ENCODE assay signal across 11 cellular contexts in the genomic region with DNA sequence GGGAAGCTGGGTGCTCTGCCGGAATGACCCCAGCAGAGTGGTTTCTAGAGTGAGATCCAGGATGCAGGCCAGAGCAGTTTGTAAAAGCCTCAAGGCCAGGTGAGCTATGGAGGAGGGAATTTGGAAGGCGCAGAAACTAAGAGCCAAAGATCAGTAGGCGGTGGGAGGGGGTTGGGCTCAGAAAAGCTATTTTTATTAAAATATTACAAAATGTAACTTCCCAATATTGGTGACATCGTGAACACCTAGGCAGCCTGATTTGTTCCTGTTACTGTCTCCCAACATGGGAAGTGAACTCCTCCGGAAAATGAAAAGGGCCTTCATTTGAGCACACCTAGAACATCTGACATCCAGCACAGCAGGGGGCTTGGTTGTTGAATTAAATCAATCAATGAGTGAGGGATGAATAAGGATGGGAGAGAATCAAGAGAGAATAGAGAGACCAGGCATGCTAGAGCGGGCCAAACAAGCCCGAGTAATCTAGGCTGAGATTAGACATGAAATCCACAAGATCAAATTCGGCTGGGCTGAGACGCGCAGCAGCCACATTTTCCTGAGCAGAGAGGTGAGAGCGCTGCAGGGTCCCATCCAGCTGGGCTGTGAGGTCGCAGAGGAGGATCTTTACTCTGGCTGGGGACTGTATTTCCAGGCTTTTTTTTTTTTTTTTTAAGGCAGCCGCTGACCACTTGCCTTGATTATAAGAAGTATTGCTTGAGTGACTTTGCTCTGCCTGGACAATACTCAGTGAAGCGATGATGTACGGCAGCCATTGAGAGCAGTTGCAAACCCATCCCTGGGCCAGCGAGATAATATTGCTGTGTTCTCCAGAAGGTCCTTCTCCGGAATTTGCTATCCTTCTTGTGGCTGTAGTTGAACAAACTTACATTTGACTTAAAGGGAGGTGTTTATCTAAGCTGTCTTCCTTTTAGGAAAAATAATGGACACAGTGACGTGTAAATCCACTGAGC.
DNase-seq lines count a peak whose midpoint lies in the region; ATAC-seq and TF ChIP-seq lines count a peak whose summit lies in the region.
"Had no signal": no experiment of that assay in that cellular context is flagged by ENCODE, and none has a peak within 500 bp of the region (broad histone marks: within the 10 kb centered on the region; RNA-seq: fewer than 3 reads in every experiment).

No MANE protein-coding gene starts in this region.

- peak overlapping the region; percentile 28; the same call in 1 of the 2 replicates for H4K91ac ChIP-seq in IMR-90 (ENCODE audit: insufficient read depth, low read depth, low read length)

- peaks cover 24% of the 10 kb centered on the region for H3K9me3 Mint-ChIP-seq in Caco-2 (ENCODE audit: unreplicated experiment)
- peaks cover 17% of the 10 kb centered on the region for H3K9me3 Mint-ChIP-seq in osteocyte (ENCODE audit: unreplicated experiment)
- H3K9me3 Mint-ChIP-seq: central memory CD8-positive, alpha-beta T cell had no signal

- CTCF ChIA-PET in Caco-2 (lab: Charles Lee), result no interaction called here
- CTCF ChIA-PET in IMR-90 (lab: Yijun Ruan, JAX), result no interaction called here

- H3K4ac ChIP-seq in IMR-90 (ENCODE audit: low read depth, low read length), result peak overlapping the region; percentile 70

- peak overlapping the region; percentile 55 for H2AK9ac ChIP-seq in IMR-90 (replicated peaks; ENCODE audit: low read depth, low read length, poor library complexity)

- ATAC-seq in IMR-90 (ENCODE audit: low read depth) (peak; percentile 36), GM18520 (IDR thresholded peaks at IDR 0.05; ENCODE audit: unreplicated experiment) (no peak), GM21737 (IDR thresholded peaks at IDR 0.05; ENCODE audit: unreplicated experiment) (no peak)

- H3K27ac ChIP-seq in IMR-90 (ENCODE audit: insufficient read depth, low read length) (peak overlapping the region; percentile 62; the same call in 1 of the 2 replicates), coronary artery (no peak overlapping the region)
- H3K27ac ChIP-seq: HL-60, suprapubic skin had no signal

- H3K36me3 ChIP-seq in Caco-2 (ENCODE audit: control insufficient read depth, insufficient read depth, low read length), result no peaks in the 10 kb centered on the region
- no peaks in the 10 kb centered on the region for H3K36me3 ChIP-seq in IMR-90 (ENCODE audit: control insufficient read depth, insufficient read depth, low read length)
- H3K36me3 ChIP-seq: suprapubic skin had no signal

- peak overlapping the region; percentile 53; the same call in 1 of the 3 replicates for H2BK15ac ChIP-seq in IMR-90 (ENCODE audit: low read depth, low read length)

- peak overlapping the region; percentile 67 for H2BK5ac ChIP-seq in IMR-90 (ENCODE audit: low read depth, low read length, poor library complexity, severe bottlenecking)

- peak overlapping the region; percentile 43 for H3K4me2 ChIP-seq in IMR-90 (ENCODE audit: low read depth, low read length)

- intact Hi-C loops in Caco-2 (cut with micrococcal nuclease; ENCODE audit: unreplicated experiment) (no loop called here), IMR-90 (cut with micrococcal nuclease) (no loop called here)

- H3K27me3 Mint-ChIP-seq in Caco-2 (ENCODE audit: insufficient read depth, unreplicated experiment) (no peaks in the 10 kb centered on the region), osteocyte (ENCODE audit: unreplicated experiment) (no peaks in the 10 kb centered on the region)
- H3K27me3 Mint-ChIP-seq: central memory CD8-positive, alpha-beta T cell had no signal

- H3K4me3 ChIP-seq in Caco-2 (ENCODE audit: low read depth, low read length) (no peak overlapping the region), IMR-90 (ENCODE audit: insufficient read depth, low read depth, low read length) (no peak overlapping the region), coronary artery (peak overlapping the region; percentile 22)
- H3K4me3 ChIP-seq: suprapubic skin had no signal

- peak overlapping the region; percentile 66; the same call in 1 of the 2 replicates for H2AK5ac ChIP-seq in IMR-90 (ENCODE audit: low read depth, low read length)

- 0 out of 2 replicates have a peak, but pooled peaks cover 2% of the 10 kb centered on the region for H3K4me1 ChIP-seq in Caco-2
- peaks cover 23% of the 10 kb centered on the region for H3K4me1 ChIP-seq in IMR-90 (ENCODE audit: control insufficient read depth, insufficient read depth, low read length)
- H3K4me1 ChIP-seq: suprapubic skin had no signal

- TF ChIP-seq CTCF in Caco-2 (IDR thresholded peaks at IDR 0.05; ENCODE audit: insufficient read depth in 1 of 2, low read depth in 1 of 2, low read length in 1 of 2, severe bottlenecking in 1 of 2, unreplicated experiment in 1 of 2), result no peak
- TF ChIP-seq CTCF in IMR-90 (conservative IDR thresholded peaks at IDR 0.05; ENCODE audit: low read depth, low read length), result no peak
- no peak for TF ChIP-seq CTCF in coronary artery (IDR thresholded peaks at IDR 0.05)
- no peak for TF ChIP-seq CTCF in osteocyte (IDR thresholded peaks at IDR 0.05)

- dilution Hi-C loops in IMR-90 (cut with HindIII; ENCODE audit: low sequenced_read_pairs, unreplicated experiment), result no loop called here

- no peaks in the 10 kb centered on the region for H3K79me1 ChIP-seq in IMR-90 (ENCODE audit: low read depth in 1 of 2, low read length in 2 of 2)

- peak overlapping the region in 1 of 2 experiments; percentile 84; a peak in 1 of 4 replicates for H4K8ac ChIP-seq in IMR-90 (ENCODE audit: low read depth in 2 of 2, low read length in 2 of 2)

- H3K4me1 Mint-ChIP-seq in Caco-2 (ENCODE audit: low read depth, unreplicated experiment) (peaks cover 5% of the 10 kb centered on the region), osteocyte (ENCODE audit: unreplicated experiment) (peaks cover 24% of the 10 kb centered on the region)
- H3K4me1 Mint-ChIP-seq: central memory CD8-positive, alpha-beta T cell had no signal

- H3K27me3 ChIP-seq in Caco-2 (replicated peaks; ENCODE audit: control insufficient read depth, insufficient read depth, low read length) (no peaks in the 10 kb centered on the region), IMR-90 (ENCODE audit: control insufficient read depth, insufficient read depth, low read length) (no peaks in the 10 kb centered on the region)
- H3K27me3 ChIP-seq: suprapubic skin had no signal

- BruUV-seq in Caco-2 (replicated peaks; lab: Mats Ljungman, UMichigan), result no TSS peak
- no TSS peak for BruUV-seq in IMR-90 (replicated peaks; lab: Mats Ljungman, UMichigan)

- H3K23ac ChIP-seq in IMR-90 (ENCODE audit: low read depth, low read length), result no peak overlapping the region

- H3K56ac ChIP-seq in IMR-90 (ENCODE audit: extremely low read depth, insufficient read depth, low read length), result peak overlapping the region; percentile 1; the same call in 1 of the 2 replicates

- peak overlapping the region; percentile 78 for H2AFZ ChIP-seq in IMR-90 (replicated peaks; ENCODE audit: low read length, poor library complexity)

- in situ Hi-C loops in IMR-90 (cut with MboI; ENCODE audit: low sequenced_read_pairs), result no loop called here

- TF ChIP-seq POLR2A in IMR-90 (IDR thresholded peaks at IDR 0.05; ENCODE audit: low read depth, low read length), result no peak

- peak overlapping the region; percentile 87 for H2BK20ac ChIP-seq in IMR-90 (ENCODE audit: low read depth, low read length)

- peak overlapping the region; percentile 55; the same call in 1 of the 2 replicates for H3K14ac ChIP-seq in IMR-90 (replicated peaks; ENCODE audit: low read depth, low read length)

- H3K27ac Mint-ChIP-seq in Caco-2 (ENCODE audit: unreplicated experiment) (peak overlapping the region; percentile 2), osteocyte (ENCODE audit: unreplicated experiment) (peak overlapping the region; percentile 85)

- no peaks in the 10 kb centered on the region for H4K20me1 ChIP-seq in IMR-90 (ENCODE audit: insufficient read depth, low read length)

- H3K4me3 Mint-ChIP-seq in Caco-2 (ENCODE audit: unreplicated experiment) (no peak overlapping the region), osteocyte (ENCODE audit: unreplicated experiment) (no peak overlapping the region)
- H3K4me3 Mint-ChIP-seq: central memory CD8-positive, alpha-beta T cell had no signal

- 69% methylated on average over 8 of the region's 18 CpGs; no CpG with 5 or more reads in 1 of the 2 experiments for WGBS in IMR-90 (ENCODE audit: extremely low coverage in 2 of 2, insufficient read length in 1 of 2), 2 experiments

- DNase-seq in Caco-2 (no peak), IMR-90 (no peak), coronary artery (ENCODE audit: low spot score) (no peak), osteocyte (ENCODE audit: extremely low spot score, unreplicated experiment) (no peak), NOMO-1 treated with dmso at 0.1 percent for 144 hours (lab: John Stamatoyannopoulos, UW; ENCODE audit: unreplicated experiment) (no peak)
- DNase-seq: activated CD4-positive, alpha-beta T cell treated with anti-CD3 and anti-CD28 coated beads for 4 hours had no signal

- no peak for TF ChIP-seq RAD21 in IMR-90 (IDR thresholded peaks at IDR 0.05; ENCODE audit: low read length)

- no peak overlapping the region for H3K9ac ChIP-seq in IMR-90 (ENCODE audit: low read depth, low read length)

- H2BK120ac ChIP-seq in IMR-90 (ENCODE audit: low read depth, low read length), result peak overlapping the region; percentile 81

- H4K5ac ChIP-seq in IMR-90 (ENCODE audit: low read depth, low read length), result peak overlapping the region; percentile 72

- H3K36me3 Mint-ChIP-seq in Caco-2 (ENCODE audit: insufficient read depth, unreplicated experiment) (no peaks in the 10 kb centered on the region), osteocyte (ENCODE audit: unreplicated experiment) (no peaks in the 10 kb centered on the region)

- peak overlapping the region; percentile 44 for H3K18ac ChIP-seq in IMR-90 (ENCODE audit: low read depth, low read length)

- H3K9me3 ChIP-seq in Caco-2 (peaks cover 10% of the 10 kb centered on the region; the same call in 1 of the 2 replicates), IMR-90 (ENCODE audit: control insufficient read depth, insufficient read depth, low read length) (peaks cover 4% of the 10 kb centered on the region)

- POLR2A ChIA-PET in Caco-2 (lab: Charles Lee), result no interaction called here
- POLR2A ChIA-PET in IMR-90 (lab: Charles Lee; ENCODE audit: unreplicated experiment), result no interaction called here

- peaks cover 5% of the 10 kb centered on the region for H3K9me1 ChIP-seq in IMR-90 (ENCODE audit: insufficient read depth, low read length)

TF ChIP-seq in IMR-90, 13 proteins besides CTCF, POLR2A, EP300 and RAD21:
- no peak for TF ChIP-seq CHD1 (IDR thresholded peaks at IDR 0.05; ENCODE audit: low read depth, low read length)
